ENCODE assay signal across 9 cellular contexts in the genomic region with DNA sequence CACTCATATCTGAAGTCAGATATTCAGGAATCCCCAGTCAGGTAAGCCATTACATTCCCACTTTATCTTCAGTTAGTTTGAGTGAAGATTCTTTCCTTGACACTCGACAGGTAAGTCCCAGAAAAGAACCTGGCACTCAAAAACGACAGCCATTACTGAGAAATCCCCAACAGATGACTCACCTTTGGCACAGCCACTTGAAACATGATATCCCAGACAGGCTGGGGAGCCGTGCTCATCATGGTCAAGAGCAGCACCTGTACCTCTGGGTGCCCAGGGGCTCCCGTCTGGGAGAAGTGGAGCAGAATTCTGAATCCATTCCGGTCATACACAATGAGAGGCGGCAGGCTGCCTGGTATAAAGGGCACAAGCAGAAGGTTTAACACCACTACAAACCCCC. TPM values are rescaled to one million over a fixed set of nuclear protein-coding genes. Genes with fewer than 3 reads are reported as not detected.
A peak's percentile ranks its signal among the peaks of the same experiment; 100 is the strongest.
DNase-seq lines count a peak whose midpoint lies in the region; ATAC-seq and TF ChIP-seq lines count a peak whose summit lies in the region.
"Had no signal": no experiment of that assay in that cellular context is flagged by ENCODE, and none has a peak within 500 bp of the region (broad histone marks: within the 10 kb centered on the region; RNA-seq: fewer than 3 reads in every experiment).

No MANE protein-coding gene starts in this region.

- H3K79me2 ChIP-seq in SK-N-SH (ENCODE audit: insufficient read depth) = no peaks in the 10 kb centered on the region

- no peak overlapping the region for H3K4me3 ChIP-seq in SK-N-SH (ENCODE audit: low read depth in 2 of 2, low read length in 1 of 2)
- H3K4me3 ChIP-seq in testis = no peak overlapping the region

- TF ChIP-seq CTCF in SK-N-SH (IDR thresholded peaks at IDR 0.05) = no peak
- TF ChIP-seq CTCF in testis (IDR thresholded peaks at IDR 0.05) = no peak

- H3K4me1 ChIP-seq in SK-N-SH (ENCODE audit: control insufficient read depth in 1 of 2, insufficient read depth in 2 of 2, low read depth in 1 of 2, low read length in 1 of 2) = peaks cover 0 to 4% of the 10 kb centered on the region in 2 experiments; a peak in 1 of 4 replicates
- no peaks in the 10 kb centered on the region for H3K4me1 ChIP-seq in testis

- POLR2A ChIA-PET in SK-N-SH (lab: Yijun Ruan, JAX) = no interaction called here

- no peak overlapping the region for H2AFZ ChIP-seq in SK-N-SH (ENCODE audit: low read depth)

- in situ Hi-C loops in Caki2 (cut with HindIII; ENCODE audit: low pct_unique_long_range_greater_than_20kb, low sequenced_read_pairs) = no loop called here

- WGBS in SK-N-SH (ENCODE audit: low lambda C conversion rate) = 69% methylated on average over 6 of the region's 6 CpGs
- 70 to 82% methylated on average over 6 of the region's 6 CpGs for WGBS in testis, 2 donors

- H3K36me3 ChIP-seq in SK-N-SH (replicated peaks in 1 of 2; ENCODE audit: control insufficient read depth in 1 of 2, insufficient read depth in 2 of 2, low read length in 1 of 2) = peaks cover 41 to 50% of the 10 kb centered on the region in 2 experiments
- no peaks in the 10 kb centered on the region for H3K36me3 ChIP-seq in testis (ENCODE audit: low read depth, missing control alignments)

- TF ChIP-seq RAD21 in SK-N-SH (IDR thresholded peaks at IDR 0.05; ENCODE audit: low read length) = no peak

- no peak overlapping the region for H3K27ac ChIP-seq in SK-N-SH (ENCODE audit: low read depth in 2 of 2, low read length in 1 of 2)
- no peak overlapping the region for H3K27ac ChIP-seq in testis

- H3F3A ChIP-seq in SK-N-SH (replicated peaks; ENCODE audit: insufficient read depth) = peaks cover 18% of the 10 kb centered on the region

- no peak overlapping the region for H3K9ac ChIP-seq in SK-N-SH

- no peak overlapping the region for H3K4me2 ChIP-seq in SK-N-SH

- no peak for TF ChIP-seq EP300 in SK-N-SH (IDR thresholded peaks at IDR 0.05; ENCODE audit: borderline replicate concordance in 1 of 2, low read depth in 1 of 2, low read length in 1 of 2)

- no peak for TF ChIP-seq POLR2A in testis (IDR thresholded peaks at IDR 0.05)

- H3K27me3 ChIP-seq in SK-N-SH (ENCODE audit: insufficient read depth) (no peaks in the 10 kb centered on the region), testis (no peaks in the 10 kb centered on the region)

- no peaks in the 10 kb centered on the region for H3K9me2 ChIP-seq in SK-N-SH

- CTCF ChIA-PET in SK-N-SH (lab: Yijun Ruan, JAX) = no interaction called here

- DNase-seq in Caki2 (ENCODE audit: low read depth) (peak; percentile 79), HPDE6-E6E7 (ENCODE audit: extremely low spot score) (peak; percentile 89), SK-N-SH (no peak), islet precursor cell (peak; percentile 76), testis (no peak)
- DNase-seq: activated effector memory CD4-positive, alpha-beta T cell treated with Interleukin-2 at 50 U/mL for 16 hours had no signal

- ATAC-seq in GM21528 (IDR thresholded peaks at IDR 0.05; ENCODE audit: low FRiP score, unreplicated experiment) (no peak), GM18511 (IDR thresholded peaks at IDR 0.05; ENCODE audit: unreplicated experiment) (no peak), GM21423 (IDR thresholded peaks at IDR 0.05; ENCODE audit: unreplicated experiment) (no peak)

- intact Hi-C loops in testis (cut with DNase I; ENCODE audit: low total_unique reads) = no loop called here

- H3K9me3 ChIP-seq in SK-N-SH = no peaks in the 10 kb centered on the region
- H3K9me3 ChIP-seq in testis = no peaks in the 10 kb centered on the region

- H4K20me1 ChIP-seq in SK-N-SH (ENCODE audit: insufficient read depth) = no peaks in the 10 kb centered on the region; the same call in 1 of the 2 replicates

TF ChIP-seq in SK-N-SH, 30 proteins besides CTCF, POLR2A, EP300 and RAD21:
- TF ChIP-seq NFIC (IDR thresholded peaks at IDR 0.05; ENCODE audit: borderline replicate concordance) = peak; percentile 49; the same call in 1 of the 2 replicates
- peak; percentile 50; the same call in 1 of the 2 replicates for TF ChIP-seq FOSL2 (IDR thresholded peaks at IDR 0.05; ENCODE audit: borderline replicate concordance, low read depth)
- TF ChIP-seq, protein P1, sequence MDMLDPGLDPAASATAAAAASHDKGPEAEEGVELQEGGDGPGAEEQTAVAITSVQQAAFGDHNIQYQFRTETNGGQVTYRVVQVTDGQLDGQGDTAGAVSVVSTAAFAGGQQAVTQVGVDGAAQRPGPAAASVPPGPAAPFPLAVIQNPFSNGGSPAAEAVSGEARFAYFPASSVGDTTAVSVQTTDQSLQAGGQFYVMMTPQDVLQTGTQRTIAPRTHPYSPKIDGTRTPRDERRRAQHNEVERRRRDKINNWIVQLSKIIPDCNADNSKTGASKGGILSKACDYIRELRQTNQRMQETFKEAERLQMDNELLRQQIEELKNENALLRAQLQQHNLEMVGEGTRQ (IDR thresholded peaks at IDR 0.05; ENCODE audit: borderline replicate concordance, low read depth, low read length) = no peak
- 0 out of 2 replicates have a peak, but pooled peaks have one; percentile 9 for TF ChIP-seq TCF12 (IDR thresholded peaks at IDR 0.05)

RNA-seq across cellular contexts. Expression of a gene that starts 16.8 kb away (rescaled TPM):
- total RNA-seq in Caki2 (2014; rRNA removed; shearing (Covaris generic); ENCODE audit: low replicate concordance) = 29.4 and 42.6 TPM in 2 replicates
- polyA plus RNA-seq in SK-N-SH (2012; rRNA removed) = 33.0 and 34.7 TPM in 2 replicates
- polyA plus RNA-seq in SK-N-SH (2012; cell fraction: cytosol; rRNA removed) = 13.2 and 19.2 TPM in 2 replicates
- polyA plus RNA-seq in SK-N-SH (2012; cell fraction: nucleus; rRNA removed) = 81.8 and 105 TPM in 2 replicates
- 10 to 100 TPM; 35.1 to 40.7 TPM for total RNA-seq in testis
- 21.5 TPM for polyA plus RNA-seq in testis (ENCODE audit: insufficient read depth, low read depth, low replicate concordance)

RNA-seq across cellular contexts. Expression of a gene that starts 40.5 kb away (rescaled TPM):
- total RNA-seq in Caki2 (2014; rRNA removed; shearing (Covaris generic); ENCODE audit: low replicate concordance) = 52.7 and 67.6 TPM in 2 replicates
- polyA plus RNA-seq in SK-N-SH (2012; rRNA removed) (23.4 and 29.2 TPM in 2 replicates), testis (ENCODE audit: insufficient read depth, low read depth, low replicate concordance) (47.2 TPM)
- polyA plus RNA-seq in SK-N-SH (2012; cell fraction: cytosol; rRNA removed) = 19.9 and 23.9 TPM in 2 replicates
- 52.4 and 82.2 TPM in 2 replicates for polyA plus RNA-seq in SK-N-SH (2012; cell fraction: nucleus; rRNA removed)
- 10 to 100 TPM; 60.6 to 71.9 TPM for total RNA-seq in testis

Comparison
In these comparisons a context has a peak if more than half of its experiments do, and no peak if none do; other contexts are left out.
1. DNase-seq: peak in Caki2 (single experiment), HPDE6-E6E7 (single experiment) and islet precursor cell (single experiment); none in SK-N-SH (single experiment) and testis (single experiment).